In genomic region chr1:223211323-223211985, GRCh38 we compare ENCODE assay signal across 19 cellular contexts.
"Had no signal": no experiment of that assay in that cellular context is flagged by ENCODE, and none has a peak within 500 bp of the region (broad histone marks: within the 10 kb centered on the region; RNA-seq: fewer than 3 reads in every experiment).

No MANE protein-coding gene starts in this region.

- H3K4me1 Mint-ChIP-seq: activated CD4-positive, alpha-beta T cell treated with anti-CD3 and anti-CD28 coated beads for 36 hours; activated naive CD8-positive, alpha-beta T cell treated with anti-CD3 and anti-CD28 coated beads for 36 hours; central memory CD8-positive, alpha-beta T cell; stimulated activated naive B cell treated with anti-CD40 and anti-IgM and Interleukin-4, amounts not matched to agents 10 μg/mL and 1 μg/mL and 100 μg/mL, for 72 hours had no signal

- H3K27ac Mint-ChIP-seq: activated CD4-positive, alpha-beta T cell treated with anti-CD3 and anti-CD28 coated beads for 36 hours; activated naive CD8-positive, alpha-beta T cell treated with anti-CD3 and anti-CD28 coated beads for 36 hours; brain; nephron; stimulated activated naive B cell treated with anti-CD40 and anti-IgM and Interleukin-4, amounts not matched to agents 10 μg/mL and 1 μg/mL and 100 μg/mL, for 72 hours; WTC11 had no signal

- H3K4me3 Mint-ChIP-seq: activated CD4-positive, alpha-beta T cell treated with anti-CD3 and anti-CD28 coated beads for 36 hours; activated naive CD8-positive, alpha-beta T cell treated with anti-CD3 and anti-CD28 coated beads for 36 hours; brain; central memory CD8-positive, alpha-beta T cell; nephron; stimulated activated naive B cell treated with anti-CD40 and anti-IgM and Interleukin-4, amounts not matched to agents 10 μg/mL and 1 μg/mL and 100 μg/mL, for 72 hours; WTC11 had no signal

- H3K9me3 Mint-ChIP-seq: activated naive CD8-positive, alpha-beta T cell treated with anti-CD3 and anti-CD28 coated beads for 36 hours; brain; central memory CD8-positive, alpha-beta T cell; nephron; stimulated activated naive B cell treated with anti-CD40 and anti-IgM and Interleukin-4, amounts not matched to agents 10 μg/mL and 1 μg/mL and 100 μg/mL, for 72 hours; WTC11 had no signal

- DNase-seq: activated CD4-positive, alpha-beta T cell treated with anti-CD3 and anti-CD28 coated beads for 36 hours; activated CD4-positive, alpha-beta T cell treated with anti-CD3 and anti-CD28 coated beads, Interleukin-2, amount 50 U/mL, for 48 hours; activated naive CD4-positive, alpha-beta T cell; activated naive CD8-positive, alpha-beta T cell treated with anti-CD3 and anti-CD28 coated beads for 36 hours; activated T-cell treated with anti-CD3 and anti-CD28 coated beads for 4 hours; amniotic stem cell; cortex of kidney; heart right ventricle; kidney glomerular epithelial cell; mesenchymal stem cell; retina; stimulated activated naive B cell treated with anti-CD40 and anti-IgM and Interleukin-4, amounts not matched to agents 10 μg/mL and 1 μg/mL and 100 μg/mL, for 72 hours; upper lobe of left lung had no signal

- H3K36me3 ChIP-seq: gastroesophageal sphincter, heart right ventricle, thoracic aorta, upper lobe of left lung had no signal

- H3K27me3 Mint-ChIP-seq: activated CD4-positive, alpha-beta T cell treated with anti-CD3 and anti-CD28 coated beads for 36 hours; activated naive CD8-positive, alpha-beta T cell treated with anti-CD3 and anti-CD28 coated beads for 36 hours had no signal

- H3K36me3 Mint-ChIP-seq: activated naive CD8-positive, alpha-beta T cell treated with anti-CD3 and anti-CD28 coated beads for 36 hours; brain; stimulated activated naive B cell treated with anti-CD40 and anti-IgM and Interleukin-4, amounts not matched to agents 10 μg/mL and 1 μg/mL and 100 μg/mL, for 72 hours; WTC11 had no signal

- H3K4me3 ChIP-seq: gastroesophageal sphincter, heart right ventricle, thoracic aorta, upper lobe of left lung had no signal

- ATAC-seq: activated CD4-positive, alpha-beta T cell treated with anti-CD3 and anti-CD28 coated beads for 36 hours; gastroesophageal sphincter; heart right ventricle; stimulated activated naive B cell treated with anti-CD40 and anti-IgM and Interleukin-4, amounts not matched to agents 10 μg/mL and 1 μg/mL and 100 μg/mL, for 72 hours; WTC11 had no signal

- H3K27ac ChIP-seq: gastroesophageal sphincter, thoracic aorta, upper lobe of left lung had no signal

- H3K9me3 ChIP-seq: gastroesophageal sphincter, heart right ventricle, thoracic aorta, upper lobe of left lung had no signal

- H3K27me3 ChIP-seq: gastroesophageal sphincter, heart right ventricle, upper lobe of left lung had no signal

- H3K4me1 ChIP-seq: gastroesophageal sphincter, upper lobe of left lung had no signal
